ENCODE assay signal across 28 cellular contexts in genomic region chr10:34216348-34216908, GRCh38.
DNase-seq lines count a peak whose midpoint lies in the region; ATAC-seq and TF ChIP-seq lines count a peak whose summit lies in the region.
"Had no signal": no experiment of that assay in that cellular context is flagged by ENCODE, and none has a peak within 500 bp of the region (broad histone marks: within the 10 kb centered on the region; RNA-seq: fewer than 3 reads in every experiment).

No MANE protein-coding gene starts in this region.

- TF ChIP-seq RAD21 in SK-N-SH (IDR thresholded peaks at IDR 0.05; ENCODE audit: low read length) = peak; percentile 9; the same call in 1 of the 2 replicates

- H4K20me1 ChIP-seq in SK-N-SH (ENCODE audit: insufficient read depth) = no peaks in the 10 kb centered on the region
- H4K20me1 ChIP-seq in hepatocyte (ENCODE audit: insufficient read depth, poor library complexity, severe bottlenecking) = no peaks in the 10 kb centered on the region

- TF ChIP-seq CTCF in SK-N-SH (IDR thresholded peaks at IDR 0.05) (no peak), hepatocyte (IDR thresholded peaks at IDR 0.05; ENCODE audit: poor library complexity) (no peak), omental fat pad (IDR thresholded peaks at IDR 0.05) (no peak)

- no peak overlapping the region for H2AFZ ChIP-seq in SK-N-SH (ENCODE audit: low read depth)
- H2AFZ ChIP-seq in hepatocyte = no peak overlapping the region
- H2AFZ ChIP-seq: GM23338 had no signal

- no peak for ATAC-seq in Right ventricle myocardium inferior
- ATAC-seq in GM21360 (IDR thresholded peaks at IDR 0.05; ENCODE audit: unreplicated experiment) = no peak
- ATAC-seq in omental fat pad (ENCODE audit: low FRiP score) = no peak
- ATAC-seq: esophagus mucosa; GM23338; heart left ventricle; lower lobe of right lung; stimulated activated memory B cell treated with anti-CD40 and anti-IgM and Interleukin-4, amounts not matched to agents 10 μg/mL and 1 μg/mL and 100 μg/mL, for 72 hours had no signal

- no peak overlapping the region for H3K9ac ChIP-seq in SK-N-SH

- whole genome bisulfite sequencing in SK-N-SH (ENCODE audit: low lambda C conversion rate) = 82% methylated on average over 2 of the region's 2 CpGs
- 26% methylated on average over 2 of the region's 2 CpGs for WGBS in hepatocyte (ENCODE audit: low lambda C conversion rate, missing lambda C conversion rate)

- POLR2A ChIA-PET in SK-N-SH (lab: Yijun Ruan, JAX) = no interaction called here

- H3K27ac ChIP-seq in SK-N-SH (ENCODE audit: low read depth in 2 of 2, low read length in 1 of 2) (peak overlapping the region in 1 of 2 experiments; percentile 65; a peak in 2 of 4 replicates), hepatocyte (peak overlapping the region; percentile 14)
- H3K27ac ChIP-seq: heart left ventricle, lower lobe of right lung, SK-N-MC, transverse colon had no signal

- peak; percentile 27 for DNase-seq in NCI-H748 (lab: John Stamatoyannopoulos, UW; ENCODE audit: unreplicated experiment)
- DNase-seq in NCI-H748 treated with DMSO at 0.1 percent for 48 hours (lab: John Stamatoyannopoulos, UW) = no peak
- DNase-seq in SK-N-SH = peak; percentile 62
- no peak for DNase-seq in hepatocyte (ENCODE audit: low spot score)
- no peak for DNase-seq in Right ventricle myocardium inferior (ENCODE audit: missing footprints)
- DNase-seq in cardiac septum (ENCODE audit: low spot score) = no peak
- DNase-seq in omental fat pad (ENCODE audit: low spot score) = no peak
- DNase-seq: 8988T; activated CD4-positive, alpha-beta memory T cell treated with anti-CD3 and anti-CD28 coated beads, Interleukin-2, amount 10 ng/mL, durations not matched to agents 7 days and 5 days; activated CD8-positive, alpha-beta memory T cell treated with anti-CD3 and anti-CD28 coated beads, Interleukin-2, amount 50 U/mL, for 4 hours; activated naive CD4-positive, alpha-beta T cell; dermis blood vessel endothelial cell; endodermal cell; foreskin fibroblast; heart left ventricle; KG1; lower lobe of right lung; NCI-H1105; NCI-H2029; NCI-H2227 treated with DMSO at 0.1 percent for 48 hours; NCI-H526; OCI-M1; transverse colon had no signal

- no peaks in the 10 kb centered on the region for H3K9me2 ChIP-seq in SK-N-SH
- H3K9me2 ChIP-seq in hepatocyte (replicated peaks; ENCODE audit: insufficient read depth) = no peaks in the 10 kb centered on the region

- CTCF ChIA-PET in SK-N-SH (lab: Yijun Ruan, JAX) = interaction anchor here (0.7 to 2.2 kb wide), 5 partner anchors 8 to 20 kb away, joined by 3 to 10 read pairs (median 3); no protein-coding TSS in a partner anchor

- intact Hi-C loops in Right ventricle myocardium inferior (cut with DNase I) = no loop called here
- intact Hi-C loops in cardiac septum (cut with DNase I) = no loop called here

- H3F3A ChIP-seq in SK-N-SH (replicated peaks; ENCODE audit: insufficient read depth) = no peaks in the 10 kb centered on the region

- H3K79me2 ChIP-seq in SK-N-SH (ENCODE audit: insufficient read depth) (no peaks in the 10 kb centered on the region), hepatocyte (no peaks in the 10 kb centered on the region)

- H3K36me3 ChIP-seq in SK-N-SH (replicated peaks in 1 of 2; ENCODE audit: control insufficient read depth in 1 of 2, insufficient read depth in 2 of 2, low read length in 1 of 2) (peaks cover 0 to 7% of the 10 kb centered on the region in 2 experiments), hepatocyte (replicated peaks; ENCODE audit: insufficient read depth, low read depth) (no peaks in the 10 kb centered on the region)
- H3K36me3 ChIP-seq: lower lobe of right lung, transverse colon had no signal

- TF ChIP-seq EP300 in SK-N-SH (IDR thresholded peaks at IDR 0.05; ENCODE audit: borderline replicate concordance in 1 of 2, low read depth in 1 of 2, low read length in 1 of 2) = peak in 1 of 2 experiments; percentile 83; a peak in 1 of 4 replicates

- H3K27me3 ChIP-seq in SK-N-SH (ENCODE audit: insufficient read depth) (no peaks in the 10 kb centered on the region), hepatocyte (no peaks in the 10 kb centered on the region)
- H3K27me3 ChIP-seq: heart left ventricle, transverse colon had no signal

- no peaks in the 10 kb centered on the region for H3K9me3 ChIP-seq in SK-N-SH
- no peaks in the 10 kb centered on the region for H3K9me3 ChIP-seq in hepatocyte (ENCODE audit: low read depth)
- H3K9me3 ChIP-seq: heart left ventricle, lower lobe of right lung, transverse colon had no signal

- H3K4me3 ChIP-seq in SK-N-SH (ENCODE audit: low read depth in 2 of 2, low read length in 1 of 2) (no peak overlapping the region), hepatocyte (no peak overlapping the region)
- H3K4me3 ChIP-seq: GM23338, heart left ventricle, lower lobe of right lung, SK-N-MC, transverse colon had no signal

- H3K4me1 ChIP-seq in SK-N-SH (ENCODE audit: control insufficient read depth in 1 of 2, insufficient read depth in 2 of 2, low read depth in 1 of 2, low read length in 1 of 2) = peaks cover 0 to 22% of the 10 kb centered on the region in 2 experiments; a peak in 2 of 4 replicates
- H3K4me1 ChIP-seq in hepatocyte (ENCODE audit: insufficient read depth) = peaks cover 27% of the 10 kb centered on the region
- H3K4me1 ChIP-seq: heart left ventricle, lower lobe of right lung had no signal

- H3K4me2 ChIP-seq in SK-N-SH (no peak overlapping the region), hepatocyte (peak overlapping the region; percentile 35)
- H3K4me2 ChIP-seq: GM23338 had no signal

TF ChIP-seq in SK-N-SH, 30 proteins besides CTCF, POLR2A, EP300 and RAD21 (continues in another document):
- peak; percentile 95 for TF ChIP-seq FOXJ3 (CRISPR knock-in tag; IDR thresholded peaks at IDR 0.05)
- TF ChIP-seq NRF1 (IDR thresholded peaks at IDR 0.05; ENCODE audit: low read depth, low read length) = no peak
- TF ChIP-seq IRF3 (IDR thresholded peaks at IDR 0.05; ENCODE audit: low read depth, low read length) = no peak
- TF ChIP-seq SIN3A (IDR thresholded peaks at IDR 0.05; ENCODE audit: borderline replicate concordance, low read depth, low read length) = no peak
- no peak for TF ChIP-seq RFX5 (IDR thresholded peaks at IDR 0.05; ENCODE audit: low read length)
- no peak for TF ChIP-seq EZH2phosphoT487 (IDR thresholded peaks at IDR 0.05; ENCODE audit: borderline replicate concordance, low read depth)
- TF ChIP-seq TCF12 (IDR thresholded peaks at IDR 0.05) = peak; percentile 66
- TF ChIP-seq TAF1 (IDR thresholded peaks at IDR 0.05; ENCODE audit: borderline replicate concordance, low read depth, low read length) = no peak
- no peak for TF ChIP-seq YY1 (IDR thresholded peaks at IDR 0.05; ENCODE audit: low read depth)
- TF ChIP-seq RXRA (IDR thresholded peaks at IDR 0.05; ENCODE audit: borderline replicate concordance, low read depth) = no peak
- no peak for TF ChIP-seq CHD2 (IDR thresholded peaks at IDR 0.05; ENCODE audit: low read length, partially characterized antibody)
- TF ChIP-seq GABPA (IDR thresholded peaks at IDR 0.05; ENCODE audit: low read depth) = no peak
- no peak for TF ChIP-seq MAX (IDR thresholded peaks at IDR 0.05; ENCODE audit: low read depth)
- TF ChIP-seq USF2 (IDR thresholded peaks at IDR 0.05; ENCODE audit: borderline replicate concordance, low read depth, low read length) = no peak
- TF ChIP-seq POLR2AphosphoS5 (IDR thresholded peaks at IDR 0.05; ENCODE audit: low read depth, low read length) = peak; percentile 29; the same call in 1 of the 2 replicates
- peak; percentile 84; the same call in 1 of the 2 replicates for TF ChIP-seq RCOR1 (IDR thresholded peaks at IDR 0.05; ENCODE audit: low read length)
- peak; percentile 92 for TF ChIP-seq GATA2 (CRISPR knock-in tag; IDR thresholded peaks at IDR 0.05)

Comparison
In these comparisons a context has a peak if more than half of its experiments do, and no peak if none do; other contexts are left out.
1. DNase-seq: peak in NCI-H748 (single experiment) and SK-N-SH (single experiment); none in NCI-H748 treated with DMSO at 0.1 percent for 48 hours (single experiment), hepatocyte (single experiment), Right ventricle myocardium inferior (single experiment), cardiac septum (single experiment) and omental fat pad (single experiment).